ENCODE assay signal across 8 cellular contexts in the genomic region with DNA sequence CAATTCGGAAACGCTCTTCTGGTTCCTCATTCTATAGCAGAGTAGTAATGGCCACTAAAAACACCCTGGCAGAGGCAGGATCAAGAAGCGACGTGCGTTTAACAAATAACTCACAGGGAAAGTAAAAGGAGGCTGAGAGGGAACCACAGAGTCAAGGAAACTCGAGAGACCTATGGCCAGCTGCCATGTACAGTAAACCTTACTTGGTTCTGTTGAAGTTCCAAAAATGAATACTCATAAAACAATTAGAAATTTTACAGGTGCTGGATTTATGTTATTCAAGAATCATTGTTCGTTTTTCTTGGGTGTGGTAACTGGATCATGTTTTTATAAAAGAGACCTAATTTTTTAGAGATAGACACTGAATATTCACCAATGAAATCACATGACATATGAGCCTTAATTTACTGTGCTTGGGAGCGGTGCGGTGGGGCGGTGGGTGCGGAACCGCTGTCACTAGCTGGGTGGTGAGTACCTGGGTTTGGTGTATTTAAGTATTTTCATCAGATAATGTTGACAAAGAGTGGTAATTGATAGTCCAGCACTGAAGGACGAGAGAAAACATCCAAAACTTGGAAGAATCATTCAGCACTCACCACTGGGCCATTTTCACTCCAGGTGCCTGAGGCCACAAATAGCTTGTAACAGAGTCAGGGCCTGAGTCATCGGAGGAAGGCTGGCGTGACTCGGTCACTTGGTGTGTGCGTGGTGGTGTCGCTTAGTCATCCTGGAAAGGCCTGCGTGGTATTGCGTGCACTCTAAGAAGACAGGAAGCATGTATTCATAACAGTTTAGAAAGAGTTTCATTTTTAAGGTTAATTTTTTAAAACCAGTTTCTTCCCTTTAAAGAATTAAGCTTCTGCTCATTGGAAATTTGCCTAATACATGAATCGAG.
DNase-seq lines count a peak whose midpoint lies in the region; ATAC-seq and TF ChIP-seq lines count a peak whose summit lies in the region.

No MANE protein-coding gene starts in this region.

- no peaks in the 10 kb centered on the region for H3F3A ChIP-seq in GM23338 (replicated peaks; ENCODE audit: low read depth)

- no peak overlapping the region for H3K4me3 ChIP-seq in GM23338
- no peak overlapping the region for H3K4me3 ChIP-seq in skeletal muscle cell (ENCODE audit: low read depth, low read length)

- no peaks in the 10 kb centered on the region for H3K79me2 ChIP-seq in GM23338 (replicated peaks; ENCODE audit: insufficient read depth)

- no peak overlapping the region for H2AFZ ChIP-seq in GM23338

- POLR2A ChIA-PET in activated CD8-positive, alpha-beta T cell treated with anti-CD3 and anti-CD28 coated beads for 36 hours (lab: Charles Lee): interaction anchor here (0.6 to 4.2 kb wide), 16 partner anchors 8 to 401 kb away, joined by 3 to 19 read pairs (median 6); no protein-coding TSS in a partner anchor

- no peaks in the 10 kb centered on the region for H3K27me3 ChIP-seq in GM23338 (ENCODE audit: insufficient read depth)

- H3K27ac Mint-ChIP-seq in Calu3 (ENCODE audit: unreplicated experiment): peak overlapping the region; percentile 77
- H3K27ac Mint-ChIP-seq in GM23338: peak overlapping the region; percentile 24; the same call in 1 of the 2 replicates
- H3K27ac Mint-ChIP-seq in activated CD8-positive, alpha-beta T cell treated with anti-CD3 and anti-CD28 coated beads for 36 hours: peak overlapping the region; percentile 98
- H3K27ac Mint-ChIP-seq in nephron progenitor cell: no peak overlapping the region

- H3K36me3 Mint-ChIP-seq in Calu3 (ENCODE audit: insufficient read depth, unreplicated experiment) (peaks cover 12% of the 10 kb centered on the region), GM23338 (ENCODE audit: low read depth) (no peaks in the 10 kb centered on the region; the same call in 2 of the 3 replicates), nephron progenitor cell (ENCODE audit: low read depth) (peaks cover 15% of the 10 kb centered on the region)
- peaks cover 38% of the 10 kb centered on the region for H3K36me3 Mint-ChIP-seq in activated CD8-positive, alpha-beta T cell treated with anti-CD3 and anti-CD28 coated beads for 36 hours (ENCODE audit: low read depth)

- H3K9me3 Mint-ChIP-seq in Calu3 (ENCODE audit: low read depth, unreplicated experiment) (no peaks in the 10 kb centered on the region), GM23338 (no peaks in the 10 kb centered on the region), nephron progenitor cell (no peaks in the 10 kb centered on the region)
- no peaks in the 10 kb centered on the region for H3K9me3 Mint-ChIP-seq in activated CD8-positive, alpha-beta T cell treated with anti-CD3 and anti-CD28 coated beads for 36 hours

- no peak overlapping the region for H3K27ac ChIP-seq in GM23338 (ENCODE audit: low read depth)
- peak overlapping the region; percentile 94 for H3K27ac ChIP-seq in epithelial cell of prostate

- no peak overlapping the region for H3K4me2 ChIP-seq in GM23338

- H3K36me3 ChIP-seq in GM23338 (ENCODE audit: insufficient read depth): no peaks in the 10 kb centered on the region

- no peak for ATAC-seq in GM23338
- ATAC-seq in activated CD8-positive, alpha-beta T cell treated with anti-CD3 and anti-CD28 coated beads for 36 hours: peak; percentile 97

- H3K4me1 Mint-ChIP-seq in Calu3 (ENCODE audit: low read depth, unreplicated experiment): peaks cover 20% of the 10 kb centered on the region
- H3K4me1 Mint-ChIP-seq in GM23338: peaks cover 47% of the 10 kb centered on the region
- peaks cover 62% of the 10 kb centered on the region for H3K4me1 Mint-ChIP-seq in activated CD8-positive, alpha-beta T cell treated with anti-CD3 and anti-CD28 coated beads for 36 hours (ENCODE audit: low read depth)
- peaks cover 41% of the 10 kb centered on the region for H3K4me1 Mint-ChIP-seq in nephron progenitor cell

- DNase-seq in Calu3 (peak; percentile 72), GM23338 (ENCODE audit: low spot score) (no peak), MV-4-11 (lab: John Stamatoyannopoulos, UW) (peak; percentile 94), epithelial cell of prostate (ENCODE audit: low read depth, low spot score) (peak; percentile 94), skeletal muscle cell (ENCODE audit: low read depth) (peak; percentile 95), nephron progenitor cell (no peak), NCI-H1417 treated with DMSO at 0.1 percent for 48 hours (lab: John Stamatoyannopoulos, UW) (no peak)
- peak; percentile 97 for DNase-seq in activated CD8-positive, alpha-beta T cell treated with anti-CD3 and anti-CD28 coated beads for 36 hours

- TF ChIP-seq CTCF in Calu3 (IDR thresholded peaks at IDR 0.05; ENCODE audit: unreplicated experiment) (no peak), GM23338 (conservative IDR thresholded peaks at IDR 0.05; ENCODE audit: low read depth in 2 of 2) (no peak), nephron progenitor cell (IDR thresholded peaks at IDR 0.05) (no peak)
- no peak for TF ChIP-seq CTCF in activated CD8-positive, alpha-beta T cell treated with anti-CD3 and anti-CD28 coated beads for 36 hours (IDR thresholded peaks at IDR 0.05)

- no peaks in the 10 kb centered on the region for H3K9me2 ChIP-seq in GM23338 (ENCODE audit: insufficient read depth)

- CTCF ChIA-PET in Calu3 (lab: Charles Lee): interaction anchor here (0.5 to 1.0 kb wide), 4 partner anchors 13 to 1631 kb away, joined by 3 to 4 read pairs (median 4); no protein-coding TSS in a partner anchor
- CTCF ChIA-PET in activated CD8-positive, alpha-beta T cell treated with anti-CD3 and anti-CD28 coated beads for 36 hours (lab: Charles Lee): interaction anchor here (0.7 to 1.6 kb wide), 11 partner anchors 10 to 114 kb away, joined by 3 to 10 read pairs (median 3); no protein-coding TSS in a partner anchor

- H3K4me3 Mint-ChIP-seq in Calu3 (ENCODE audit: low read depth, unreplicated experiment) (no peak overlapping the region), GM23338 (no peak overlapping the region), nephron progenitor cell (no peak overlapping the region)
- H3K4me3 Mint-ChIP-seq in activated CD8-positive, alpha-beta T cell treated with anti-CD3 and anti-CD28 coated beads for 36 hours: peak overlapping the region; percentile 41

- TSS peak; percentile 78 for BruUV-seq in Calu3 (replicated peaks; lab: Mats Ljungman, UMichigan)

- intact Hi-C loops in Calu3 (cut with micrococcal nuclease; ENCODE audit: unreplicated experiment): no loop called here
- intact Hi-C loops in activated CD8-positive, alpha-beta T cell treated with anti-CD3 and anti-CD28 coated beads for 36 hours (cut with micrococcal nuclease): loop anchor here (5.0 kb wide), 2 partner anchors 36 to 94 kb away; no protein-coding TSS in a partner anchor

- no peaks in the 10 kb centered on the region for H4K20me1 ChIP-seq in GM23338 (replicated peaks; ENCODE audit: insufficient read depth)

- H3K27me3 Mint-ChIP-seq in Calu3 (ENCODE audit: unreplicated experiment): no peaks in the 10 kb centered on the region
- peaks cover 23% of the 10 kb centered on the region for H3K27me3 Mint-ChIP-seq in GM23338 (ENCODE audit: insufficient read depth, low read depth, poor library complexity)
- no peaks in the 10 kb centered on the region for H3K27me3 Mint-ChIP-seq in activated CD8-positive, alpha-beta T cell treated with anti-CD3 and anti-CD28 coated beads for 36 hours
- H3K27me3 Mint-ChIP-seq in nephron progenitor cell (ENCODE audit: low read depth, poor library complexity): no peaks in the 10 kb centered on the region

- peaks cover 8% of the 10 kb centered on the region for H3K4me1 ChIP-seq in GM23338 (ENCODE audit: insufficient read depth)

TF ChIP-seq in GM23338, 12 proteins besides CTCF, POLR2A, EP300 and RAD21 (continues in another document):
- no peak for TF ChIP-seq EZH2 (IDR thresholded peaks at IDR 0.05; ENCODE audit: low read depth, unreplicated experiment)
- no peak for TF ChIP-seq POLR2AphosphoS5 (IDR thresholded peaks at IDR 0.05; ENCODE audit: low read depth)
- no peak for TF ChIP-seq JUNB (IDR thresholded peaks at IDR 0.05; ENCODE audit: unreplicated experiment)
- TF ChIP-seq ZNF114 (CRISPR knock-in tag; IDR thresholded peaks at IDR 0.05): no peak
- no peak for TF ChIP-seq REST (IDR thresholded peaks at IDR 0.05; ENCODE audit: unreplicated experiment)
- no peak for TF ChIP-seq ZNF331 (CRISPR knock-in tag; IDR thresholded peaks at IDR 0.05; ENCODE audit: low read depth)
- no peak for TF ChIP-seq CREB1 (CRISPR knock-in tag; IDR thresholded peaks at IDR 0.05; ENCODE audit: low read depth)
- TF ChIP-seq STAT1 (IDR thresholded peaks at IDR 0.05; ENCODE audit: unreplicated experiment): no peak
- TF ChIP-seq NANOG (IDR thresholded peaks at IDR 0.05; ENCODE audit: borderline replicate concordance): no peak

Comparison
In these comparisons a context has a peak if more than half of its experiments do, and no peak if none do; other contexts are left out.
1. DNase-seq: peak in Calu3 (single experiment), MV-4-11 (single experiment), activated CD8-positive, alpha-beta T cell treated with anti-CD3 and anti-CD28 coated beads for 36 hours (single experiment), epithelial cell of prostate (single experiment) and skeletal muscle cell (single experiment); none in GM23338 (single experiment), nephron progenitor cell (single experiment) and NCI-H1417 treated with DMSO at 0.1 percent for 48 hours (single experiment).